ENCODE assay signal across 8 cellular contexts in the genomic region with DNA sequence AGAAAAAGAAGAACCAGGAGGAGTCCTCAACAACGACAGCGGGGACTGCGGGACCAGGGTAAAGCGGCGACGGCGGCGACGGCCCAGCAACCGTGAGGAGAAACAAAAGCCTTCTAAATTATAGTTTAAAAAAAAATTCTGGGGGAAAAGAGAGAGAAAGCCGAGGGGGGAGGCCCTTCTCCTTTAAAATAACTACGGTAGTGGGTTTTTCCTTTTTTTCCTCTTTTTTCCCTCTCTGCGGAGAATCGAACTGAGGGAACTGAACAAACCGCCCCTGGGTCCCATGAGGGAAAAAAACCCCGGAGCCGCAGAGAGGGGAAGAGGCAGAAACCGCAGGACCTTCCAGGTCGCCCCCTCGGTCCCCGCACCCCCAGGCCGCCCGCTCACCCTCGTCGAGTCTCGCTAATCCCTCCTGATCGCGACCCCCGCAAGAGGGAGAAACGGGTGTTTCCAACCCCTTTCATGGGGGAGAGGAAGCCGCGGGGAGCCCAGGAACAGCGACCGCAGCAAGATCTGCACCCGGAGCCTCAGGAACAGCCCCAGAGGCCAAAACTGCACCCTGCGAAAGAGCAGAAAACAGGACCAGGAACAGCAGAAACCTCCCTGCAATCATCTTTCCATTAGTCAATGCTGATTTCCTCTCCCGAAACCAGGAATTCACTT. TPM values are rescaled to one million over a fixed set of nuclear protein-coding genes. Genes with fewer than 3 reads are reported as not detected.
A peak's percentile ranks its signal among the peaks of the same experiment; 100 is the strongest.
DNase-seq lines count a peak whose midpoint lies in the region; ATAC-seq and TF ChIP-seq lines count a peak whose summit lies in the region.

No MANE protein-coding gene starts in this region.

- no peak for TF ChIP-seq POLR2A in upper lobe of left lung (IDR thresholded peaks at IDR 0.05)

- CTCF ChIA-PET in OCI-LY7 (lab: Charles Lee; ENCODE audit: unreplicated experiment): interaction anchor here (1.1 kb wide), 1 partner anchor 15 kb away, joined by 3 read pairs; no protein-coding TSS in a partner anchor

- H3K4me3 ChIP-seq in OCI-LY7 (ENCODE audit: low read depth, low read length, poor library complexity, severe bottlenecking) (peak overlapping the region; percentile 88), upper lobe of left lung (peak overlapping the region; percentile 61 to 89 (median 69))

- no peak overlapping the region for H2AFZ ChIP-seq in OCI-LY7 (ENCODE audit: low read length)

- no peak for ATAC-seq in upper lobe of left lung (ENCODE audit: low FRiP score in 2 of 2)

- H3K9me3 ChIP-seq in OCI-LY7 (ENCODE audit: low read length) (peaks cover 4% of the 10 kb centered on the region; the same call in 1 of the 2 replicates), upper lobe of left lung (no peaks in the 10 kb centered on the region)

- TF ChIP-seq CTCF in OCI-LY7 (conservative IDR thresholded peaks at IDR 0.05; ENCODE audit: low read length): no peak
- no peak for TF ChIP-seq CTCF in upper lobe of left lung (IDR thresholded peaks at IDR 0.05)

- H3K4me2 ChIP-seq in OCI-LY7 (ENCODE audit: low read length): peak overlapping the region; percentile 72

- H3K27ac ChIP-seq in OCI-LY7 (ENCODE audit: low read depth, low read length, poor library complexity, severe bottlenecking): peak overlapping the region; percentile 2
- peak overlapping the region; percentile 87 to 95 (median 93) for H3K27ac ChIP-seq in upper lobe of left lung

- DNase-seq in GM03348 (ENCODE audit: low spot score) (peak; percentile 46), OCI-LY7 (ENCODE audit: low spot score) (no peak), cerebellar cortex (ENCODE audit: low spot score) (peak; percentile 17), lung microvascular endothelial cell (ENCODE audit: low read depth in 2 of 2) (peak; percentile 41 to 52), upper lobe of left lung (peak; percentile 35 to 84), NCI-H774 (lab: John Stamatoyannopoulos, UW) (no peak), pons (ENCODE audit: low spot score) (no peak), NCI-H2171 treated with DMSO at 0.1 percent for 48 hours (lab: John Stamatoyannopoulos, UW) (no peak)

- no peaks in the 10 kb centered on the region for H4K20me1 ChIP-seq in OCI-LY7 (ENCODE audit: insufficient read depth, low read length)

- H3K27me3 ChIP-seq in upper lobe of left lung: no peaks in the 10 kb centered on the region

- 0 to 1% methylated on average over 30 to 36 of the region's 37 CpGs for WGBS in upper lobe of left lung, 2 donors

- peaks cover 55% of the 10 kb centered on the region for H3K79me2 ChIP-seq in OCI-LY7 (ENCODE audit: insufficient read depth, low read depth, low read length)

- peaks cover 57% of the 10 kb centered on the region for H3K4me1 ChIP-seq in OCI-LY7 (ENCODE audit: insufficient read depth, low read length, poor library complexity, severe bottlenecking)
- H3K4me1 ChIP-seq in upper lobe of left lung: peaks cover 29 to 66% (median 41%) of the 10 kb centered on the region in 4 donors

- POLR2A ChIA-PET in OCI-LY7 (lab: Charles Lee): interaction anchor here (0.5 to 8.8 kb wide), 23 partner anchors 8 to 181 kb away, joined by 3 to 107 read pairs (median 5); no protein-coding TSS in a partner anchor

- peaks cover 4% of the 10 kb centered on the region for H3K36me3 ChIP-seq in OCI-LY7 (ENCODE audit: insufficient read depth, low read length)
- H3K36me3 ChIP-seq in upper lobe of left lung: no peaks in the 10 kb centered on the region

- no peaks in the 10 kb centered on the region for H3K9me2 ChIP-seq in OCI-LY7 (ENCODE audit: insufficient read depth, low read length)

- no peak for TF ChIP-seq EP300 in upper lobe of left lung (IDR thresholded peaks at IDR 0.05)

- intact Hi-C loops in OCI-LY7 (cut with micrococcal nuclease; ENCODE audit: unreplicated experiment): loop anchor here (1.0 to 2.0 kb wide), 2 partner anchors 84 to 143 kb away; no protein-coding TSS in a partner anchor

- BruUV-seq in OCI-LY7 (replicated peaks; lab: Mats Ljungman, UMichigan): no TSS peak

RNA-seq across cellular contexts. Expression of gene CPEB4, which starts 0.5 kb away (rescaled TPM):
- 11.8 and 12.6 TPM in 2 replicates for total RNA-seq in OCI-LY7 (2014; rRNA removed; shearing (Covaris generic))
- 21.5 and 31.8 TPM in 2 replicates for total RNA-seq in OCI-LY7 (2022)
- 10.0 and 22.8 TPM in 2 replicates for total RNA-seq in lung microvascular endothelial cell
- total RNA-seq in upper lobe of left lung: 10 to 100 TPM; 52.6 to 96.4 (median 62.0) TPM

Comparison
In these comparisons a context has a peak if more than half of its experiments do, and no peak if none do; other contexts are left out.
1. DNase-seq: peak in GM03348 (single experiment), cerebellar cortex (single experiment), lung microvascular endothelial cell (2 of 2) and upper lobe of left lung (2 of 2); none in OCI-LY7 (single experiment), NCI-H774 (single experiment), pons (single experiment) and NCI-H2171 treated with DMSO at 0.1 percent for 48 hours (single experiment).